In the genomic region with DNA sequence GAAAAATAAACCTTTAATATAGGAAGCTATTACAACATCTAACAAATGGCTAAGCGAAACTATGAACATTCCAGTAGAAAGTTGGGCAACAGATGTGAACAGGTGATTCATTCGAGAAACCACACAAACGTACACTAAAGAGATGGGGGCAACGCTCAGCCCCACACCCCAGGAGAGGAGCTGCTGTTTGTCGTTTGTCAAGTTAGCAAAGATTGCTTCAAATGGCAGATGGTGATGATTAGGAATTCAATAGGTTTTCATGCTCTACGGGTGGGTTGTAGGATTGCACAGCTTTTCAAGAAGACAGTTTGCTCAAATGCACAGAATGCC, we compare ENCODE assay signal across 21 cellular contexts.
DNase-seq lines count a peak whose midpoint lies in the region; ATAC-seq, FAIRE-seq and TF ChIP-seq lines count a peak whose summit lies in the region.
"Had no signal": no experiment of that assay in that cellular context is flagged by ENCODE, and none has a peak within 500 bp of the region (broad histone marks: within the 10 kb centered on the region; RNA-seq: fewer than 3 reads in every experiment).

No MANE protein-coding gene starts in this region.

- H3K4me2 ChIP-seq in HepG2 (ENCODE audit: low read depth, low read length) (no peak overlapping the region), neural progenitor cell (no peak overlapping the region)
- H3K4me2 ChIP-seq: KMS-11 had no signal

- CTCF ChIA-PET in HepG2 (lab: Yijun Ruan, JAX; ENCODE audit: low intra/inter-chr PET ratio, low total read pairs): no interaction called here

- no peak overlapping the region for H3K4me3 Mint-ChIP-seq in neural progenitor cell
- H3K4me3 Mint-ChIP-seq: B cell; CD8-positive, alpha-beta T cell had no signal

- no peaks in the 10 kb centered on the region for H3K4me1 Mint-ChIP-seq in neural progenitor cell
- H3K4me1 Mint-ChIP-seq: B cell had no signal

- in situ Hi-C loops in HepG2 (cut with HindIII; ENCODE audit: extremely low pct_ligation_motif_present, low pct_unique_long_range_greater_than_20kb): no loop called here

- DNase-seq in HepG2 (ENCODE audit: low spot score) (no peak), right lobe of liver (no peak), NCI-H524 treated with DMSO at 0.1 percent for 48 hours (lab: John Stamatoyannopoulos, UW) (peak; percentile 5), amniotic epithelial cell (ENCODE audit: low read depth) (peak; percentile 6), GM03348 (ENCODE audit: low spot score) (no peak), neural progenitor cell (ENCODE audit: low spot score) (no peak)
- DNase-seq: CD8-positive, alpha-beta T cell; GDM1; MG63; NCI-H1105 treated with DMSO at 0.1 percent for 48 hours; NCI-H187 treated with DMSO at 0.1 percent for 48 hours; NCI-H446; NCI-H748 treated with DMSO at 0.1 percent for 48 hours; Peyer's patch; SHP77 had no signal

- no peak for TF ChIP-seq EP300 in HepG2 (IDR thresholded peaks at IDR 0.05; ENCODE audit: low read depth in 2 of 2, low read length in 2 of 2)
- no peak for TF ChIP-seq EP300 in HepG2 (CRISPR knock-in tag; IDR thresholded peaks at IDR 0.05; ENCODE audit: borderline replicate concordance)

- H3K27me3 Mint-ChIP-seq in neural progenitor cell (ENCODE audit: insufficient read depth, low read depth): peaks cover 3% of the 10 kb centered on the region

- H3K79me2 ChIP-seq in HepG2 (ENCODE audit: insufficient read depth, low read length) (no peaks in the 10 kb centered on the region), neural progenitor cell (ENCODE audit: low read depth) (no peaks in the 10 kb centered on the region)

- POLR2A ChIA-PET in HepG2 (lab: Yijun Ruan, JAX): no interaction called here

- FAIRE-seq in HepG2 (lab: Jason Lieb, UNC): no peak
- FAIRE-seq: D721Med, GM12891, H1 had no signal

- H3F3A ChIP-seq in neural progenitor cell (ENCODE audit: low read depth): no peaks in the 10 kb centered on the region

- intact Hi-C loops in HepG2 (cut with micrococcal nuclease; ENCODE audit: unreplicated experiment) (no loop called here), right lobe of liver (cut with DNase I) (no loop called here)

- no TSS peak for BruUV-seq in HepG2 (replicated peaks; lab: Mats Ljungman, UMichigan)

- H3K9me3 Mint-ChIP-seq in neural progenitor cell: no peaks in the 10 kb centered on the region
- H3K9me3 Mint-ChIP-seq: CD8-positive, alpha-beta T cell had no signal

- H3K27me3 ChIP-seq in HepG2 (ENCODE audit: control insufficient read depth in 1 of 2, insufficient read depth in 2 of 2, low read length in 2 of 2) (peaks cover 7 to 62% of the 10 kb centered on the region in 2 experiments; a peak in 4 of 5 replicates), right lobe of liver (no peaks in the 10 kb centered on the region), neural progenitor cell (no peaks in the 10 kb centered on the region)
- H3K27me3 ChIP-seq: Peyer's patch had no signal

- H3K36me3 ChIP-seq in HepG2 (replicated peaks in 1 of 2; ENCODE audit: control insufficient read depth in 1 of 2, insufficient read depth in 2 of 2, low read length in 2 of 2) (no peaks in the 10 kb centered on the region), right lobe of liver (no peaks in the 10 kb centered on the region), neural progenitor cell (no peaks in the 10 kb centered on the region)
- H3K36me3 ChIP-seq: MG63, Peyer's patch had no signal

- H3K9me3 ChIP-seq in HepG2 (ENCODE audit: low read length) (no peaks in the 10 kb centered on the region), right lobe of liver (no peaks in the 10 kb centered on the region), neural progenitor cell (ENCODE audit: low read depth) (no peaks in the 10 kb centered on the region)
- H3K9me3 ChIP-seq: MG63, Peyer's patch had no signal

- H3K4me1 ChIP-seq in HepG2 (ENCODE audit: insufficient read depth, low read length) (no peaks in the 10 kb centered on the region), right lobe of liver (no peaks in the 10 kb centered on the region), neural progenitor cell (no peaks in the 10 kb centered on the region)
- H3K4me1 ChIP-seq: Peyer's patch had no signal

- no peak for ATAC-seq in HepG2
- no peak for ATAC-seq in right lobe of liver
- ATAC-seq in GM18867 (IDR thresholded peaks at IDR 0.05; ENCODE audit: unreplicated experiment): no peak
- ATAC-seq: CD8-positive, alpha-beta T cell had no signal

- no peak overlapping the region for H3K27ac Mint-ChIP-seq in neural progenitor cell
- H3K27ac Mint-ChIP-seq: B cell; CD8-positive, alpha-beta T cell had no signal

- TF ChIP-seq POLR2A in HepG2 (IDR thresholded peaks at IDR 0.05; ENCODE audit: insufficient read depth in 1 of 2, low read depth in 2 of 2, low read length in 2 of 2): no peak
- no peak for TF ChIP-seq POLR2A in right lobe of liver (IDR thresholded peaks at IDR 0.05)

- TF ChIP-seq CTCF in HepG2 (CRISPR knock-in tag; IDR thresholded peaks at IDR 0.05): no peak
- TF ChIP-seq CTCF in right lobe of liver (IDR thresholded peaks at IDR 0.05): no peak
- TF ChIP-seq CTCF in neural progenitor cell (IDR thresholded peaks at IDR 0.05): no peak

- H3K27ac ChIP-seq in HepG2 (ENCODE audit: extremely low read length, insufficient read depth, low read length) (no peak overlapping the region), right lobe of liver (no peak overlapping the region), neural progenitor cell (no peak overlapping the region)
- H3K27ac ChIP-seq: KMS-11, Peyer's patch had no signal

- H3K9ac ChIP-seq in HepG2 (ENCODE audit: insufficient read depth, low read depth, low read length): no peak overlapping the region
- no peak overlapping the region for H3K9ac ChIP-seq in neural progenitor cell
- H3K9ac ChIP-seq: KMS-11 had no signal

- WGBS in HepG2 (ENCODE audit: low lambda C conversion rate): 2% methylated on average over 6 of the region's 6 CpGs
- WGBS in right lobe of liver (ENCODE audit: insufficient coverage, low coverage, low lambda C conversion rate, missing lambda C conversion rate): 54% methylated on average over 6 of the region's 6 CpGs

- H3K36me3 Mint-ChIP-seq in neural progenitor cell: no peaks in the 10 kb centered on the region
- H3K36me3 Mint-ChIP-seq: CD8-positive, alpha-beta T cell had no signal

- H3K4me3 ChIP-seq in HepG2 (replicated peaks in 1 of 3; ENCODE audit: insufficient read depth in 1 of 3, low read depth in 2 of 3, low read length in 3 of 3) (no peak overlapping the region), right lobe of liver (no peak overlapping the region), neural progenitor cell (no peak overlapping the region)
- H3K4me3 ChIP-seq: MG63, Peyer's patch had no signal

- H2AFZ ChIP-seq in HepG2 (ENCODE audit: low read length) (no peak overlapping the region), neural progenitor cell (replicated peaks) (no peak overlapping the region)

- H4K20me1 ChIP-seq in HepG2 (ENCODE audit: insufficient read depth, low read length): no peaks in the 10 kb centered on the region
- no peaks in the 10 kb centered on the region for H4K20me1 ChIP-seq in neural progenitor cell (ENCODE audit: low read depth)

- no peak for TF ChIP-seq RAD21 in HepG2 (CRISPR knock-in tag; IDR thresholded peaks at IDR 0.05)

TF ChIP-seq in HepG2, 621 proteins besides CTCF, POLR2A, EP300 and RAD21:
- TF ChIP-seq CEBPB (IDR thresholded peaks at IDR 0.05; ENCODE audit: borderline replicate concordance, low read depth, low read length) (peak; percentile 53; the same call in 1 of the 2 replicates), ATRX (CRISPR knock-in tag; IDR thresholded peaks at IDR 0.05; ENCODE audit: borderline replicate concordance) (no peak)

Comparison
In these comparisons a context has a peak if more than half of its experiments do, and no peak if none do; other contexts are left out.
1. DNase-seq: peak in NCI-H524 treated with DMSO at 0.1 percent for 48 hours (single experiment) and amniotic epithelial cell (single experiment); none in HepG2 (single experiment), right lobe of liver (0 of 3), GM03348 (single experiment) and neural progenitor cell (single experiment).